ENCODE assay signal across 8 cellular contexts in the genomic region with DNA sequence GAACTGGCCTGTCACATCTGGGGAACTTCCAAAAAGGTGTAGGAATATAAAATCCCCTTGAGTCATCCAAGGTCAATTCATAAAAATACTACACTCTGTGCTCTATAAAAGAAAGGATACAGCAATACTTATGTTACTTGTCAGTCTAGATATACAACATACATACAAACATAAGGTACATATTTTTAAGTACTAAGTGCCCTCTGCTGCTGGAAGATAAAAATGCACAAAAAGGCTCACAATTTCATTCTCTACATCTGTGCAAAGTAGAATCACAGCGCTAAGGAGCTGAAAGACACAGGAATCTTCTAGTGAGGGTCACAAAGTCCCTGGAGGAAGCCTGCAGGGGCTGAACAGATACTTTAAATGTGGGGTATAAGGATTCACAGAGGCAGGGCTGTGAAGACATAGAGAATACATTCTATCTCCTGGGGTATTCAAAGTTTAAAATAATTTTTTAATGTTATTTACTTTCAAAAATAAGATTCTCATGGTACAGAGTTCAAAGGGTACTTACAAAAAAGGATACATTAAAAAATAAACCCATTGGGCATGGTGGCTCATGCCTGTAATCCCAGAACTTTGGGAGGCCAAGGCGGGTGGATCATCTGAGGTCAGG. TPM values are rescaled to one million over a fixed set of nuclear protein-coding genes. Genes with fewer than 3 reads are reported as not detected.
DNase-seq lines count a peak whose midpoint lies in the region; ATAC-seq and TF ChIP-seq lines count a peak whose summit lies in the region.

No MANE protein-coding gene starts in this region.

- H3K27ac Mint-ChIP-seq in endothelial cell (ENCODE audit: unreplicated experiment): no peak overlapping the region

- no peaks in the 10 kb centered on the region for H3K4me1 Mint-ChIP-seq in endothelial cell (ENCODE audit: unreplicated experiment)

- ATAC-seq in GM21576 (IDR thresholded peaks at IDR 0.05; ENCODE audit: unreplicated experiment) (peak; percentile 56), HG03159 (IDR thresholded peaks at IDR 0.05; ENCODE audit: unreplicated experiment) (no peak)

- peak; percentile 74 for DNase-seq in DMS153 (lab: John Stamatoyannopoulos, UW)
- peak; percentile 41 for DNase-seq in NCI-H1417 treated with DMSO at 0.1 percent for 48 hours (lab: John Stamatoyannopoulos, UW)
- peak; percentile 29 for DNase-seq in SKM-1 (lab: John Stamatoyannopoulos, UW; ENCODE audit: unreplicated experiment)
- DNase-seq in endothelial cell (ENCODE audit: low spot score): peak; percentile 9
- peak; percentile 68 for DNase-seq in mucosa of gallbladder (ENCODE audit: low spot score)
- no peak for DNase-seq in occipital lobe (lab: John Stamatoyannopoulos, UW)

- peak; percentile 44 for TF ChIP-seq CTCF in endothelial cell (IDR thresholded peaks at IDR 0.05; ENCODE audit: unreplicated experiment)

- no peaks in the 10 kb centered on the region for H3K36me3 Mint-ChIP-seq in endothelial cell (ENCODE audit: low read depth, unreplicated experiment)

- no peaks in the 10 kb centered on the region for H3K27me3 Mint-ChIP-seq in endothelial cell (ENCODE audit: unreplicated experiment)

- H3K4me3 Mint-ChIP-seq in endothelial cell (ENCODE audit: unreplicated experiment): no peak overlapping the region

- no peaks in the 10 kb centered on the region for H3K9me3 Mint-ChIP-seq in endothelial cell (ENCODE audit: unreplicated experiment)

RNA-seq across cellular contexts. Expression of a gene that starts 10.2 kb away (rescaled TPM):
- total RNA-seq in endothelial cell (ENCODE audit: unreplicated experiment) (26.4 TPM), mucosa of gallbladder (35.2 TPM), occipital lobe (28.7 TPM)

RNA-seq across cellular contexts. Expression of a gene that starts 35.5 kb away (rescaled TPM):
- total RNA-seq in endothelial cell (ENCODE audit: unreplicated experiment) (97.6 TPM), mucosa of gallbladder (158 TPM), occipital lobe (23.6 TPM)
